14 cellular contexts compared by ENCODE assay signal in genomic region chr1:156738407-156738806, GRCh38. TPM values are rescaled to one million over a fixed set of nuclear protein-coding genes. Genes with fewer than 3 reads are reported as not detected.
A peak's percentile ranks its signal among the peaks of the same experiment; 100 is the strongest.
DNase-seq lines count a peak whose midpoint lies in the region; ATAC-seq and TF ChIP-seq lines count a peak whose summit lies in the region.
"Had no signal": no experiment of that assay in that cellular context is flagged by ENCODE, and none has a peak within 500 bp of the region (broad histone marks: within the 10 kb centered on the region; RNA-seq: fewer than 3 reads in every experiment).

No MANE protein-coding gene starts in this region.

- peaks cover 16 to 20% of the 10 kb centered on the region in 2 donors for H3K4me1 ChIP-seq in naive thymus-derived CD4-positive, alpha-beta T cell (ENCODE audit: control insufficient read depth in 2 of 2, insufficient read depth in 2 of 2, low read length in 2 of 2)
- H3K4me1 ChIP-seq in upper lobe of left lung, result peaks cover 15 to 22% (median 16%) of the 10 kb centered on the region in 4 donors

- no peak for TF ChIP-seq EP300 in upper lobe of left lung (IDR thresholded peaks at IDR 0.05)

- peaks cover 38% of the 10 kb centered on the region for H3K4me1 Mint-ChIP-seq in activated T-cell treated with anti-CD3 and anti-CD28 coated beads, Interleukin-2, amount 50 U/mL, for 24 hours (ENCODE audit: low read depth)
- peaks cover 30% of the 10 kb centered on the region for H3K4me1 Mint-ChIP-seq in CD4-positive, alpha-beta T cell (ENCODE audit: low read depth)
- H3K4me1 Mint-ChIP-seq in IgD-negative memory B cell, result peaks cover 11 to 23% (median 23%) of the 10 kb centered on the region in 3 donors
- peaks cover 19 to 35% (median 31%) of the 10 kb centered on the region in 7 donors for H3K4me1 Mint-ChIP-seq in naive thymus-derived CD4-positive, alpha-beta T cell

- TF ChIP-seq CTCF in CD4-positive, alpha-beta T cell (IDR thresholded peaks at IDR 0.05), result no peak
- no peak for TF ChIP-seq CTCF in upper lobe of left lung (IDR thresholded peaks at IDR 0.05)

- no peak for ATAC-seq in CD4-positive, alpha-beta T cell (ENCODE audit: poor library complexity)
- ATAC-seq in naive thymus-derived CD4-positive, alpha-beta T cell, result no peak
- ATAC-seq in HG02678 (IDR thresholded peaks at IDR 0.05; ENCODE audit: unreplicated experiment) (no peak), upper lobe of left lung (ENCODE audit: low FRiP score in 2 of 2) (no peak), GM19035 (IDR thresholded peaks at IDR 0.05; ENCODE audit: unreplicated experiment) (no peak)

- H3K36me3 ChIP-seq in naive thymus-derived CD4-positive, alpha-beta T cell (ENCODE audit: control insufficient read depth in 2 of 3, insufficient read depth in 3 of 3, low read length in 3 of 3), result peaks cover 0 to 39% (median 8%) of the 10 kb centered on the region in 3 experiments
- H3K36me3 ChIP-seq in upper lobe of left lung, result peaks cover 3 to 54% (median 35%) of the 10 kb centered on the region in 4 donors

- no peak overlapping the region for H3K27ac ChIP-seq in CD4-positive, alpha-beta T cell (ENCODE audit: low read depth, low read length)
- H3K27ac ChIP-seq in naive thymus-derived CD4-positive, alpha-beta T cell (ENCODE audit: low read depth, low read length), result peak overlapping the region; percentile 19
- H3K27ac ChIP-seq in upper lobe of left lung, result no peak overlapping the region

- intact Hi-C loops in CD4-positive, alpha-beta T cell (cut with DNase I, micrococcal nuclease), result no loop called here
- intact Hi-C loops in naive thymus-derived CD4-positive, alpha-beta T cell (cut with micrococcal nuclease), result no loop called here

- H3K9me3 ChIP-seq in CD4-positive, alpha-beta T cell (ENCODE audit: control insufficient read depth, low read length), result no peaks in the 10 kb centered on the region
- H3K9me3 ChIP-seq in naive thymus-derived CD4-positive, alpha-beta T cell (ENCODE audit: control insufficient read depth in 2 of 3, low read length in 3 of 3), result no peaks in the 10 kb centered on the region
- H3K9me3 ChIP-seq in upper lobe of left lung, result no peaks in the 10 kb centered on the region
- H3K9me3 ChIP-seq: HAP-1 had no signal

- no peak overlapping the region for H3K4me3 ChIP-seq in naive thymus-derived CD4-positive, alpha-beta T cell (ENCODE audit: low read length)
- no peak overlapping the region for H3K4me3 ChIP-seq in upper lobe of left lung
- H3K4me3 ChIP-seq: HAP-1 had no signal

- no peak for TF ChIP-seq POLR2A in upper lobe of left lung (IDR thresholded peaks at IDR 0.05)

- POLR2A ChIA-PET in CD4-positive, alpha-beta T cell (lab: Charles Lee), result interaction anchor here (0.9 to 1.1 kb wide), 2 partner anchors 12 to 30 kb away, joined by 3 read pairs; no protein-coding TSS in a partner anchor
- POLR2A ChIA-PET in naive thymus-derived CD4-positive, alpha-beta T cell (lab: Charles Lee), result interaction anchor here (1.7 to 4.6 kb wide), 2 partner anchors 10 to 29 kb away, joined by 7 to 77 read pairs; partner anchors contain the start of genes ISG20L2, METTL25B and PRCC

- peak overlapping the region; percentile 55 for H3K27ac Mint-ChIP-seq in activated T-cell treated with anti-CD3 and anti-CD28 coated beads, Interleukin-2, amount 50 U/mL, for 24 hours
- H3K27ac Mint-ChIP-seq in CD4-positive, alpha-beta T cell, result peak overlapping the region; percentile 62
- H3K27ac Mint-ChIP-seq in IgD-negative memory B cell, result peak overlapping the region in 2 of 3 donors; percentile 69 to 91
- peak overlapping the region in 3 of 9 donors; percentile 38 to 68 (median 58) for H3K27ac Mint-ChIP-seq in naive thymus-derived CD4-positive, alpha-beta T cell

- H3K36me3 Mint-ChIP-seq in activated T-cell treated with anti-CD3 and anti-CD28 coated beads, Interleukin-2, amount 50 U/mL, for 24 hours (ENCODE audit: low read depth), result peaks cover 87% of the 10 kb centered on the region
- peaks cover 53% of the 10 kb centered on the region for H3K36me3 Mint-ChIP-seq in CD4-positive, alpha-beta T cell (ENCODE audit: low read depth)
- H3K36me3 Mint-ChIP-seq in IgD-negative memory B cell, result peaks cover 4% of the 10 kb centered on the region
- H3K36me3 Mint-ChIP-seq in naive thymus-derived CD4-positive, alpha-beta T cell, result peaks cover 0 to 19% (median 12%) of the 10 kb centered on the region in 5 donors

- H3K9me3 Mint-ChIP-seq in activated T-cell treated with anti-CD3 and anti-CD28 coated beads, Interleukin-2, amount 50 U/mL, for 24 hours, result no peaks in the 10 kb centered on the region
- peaks cover 2% of the 10 kb centered on the region for H3K9me3 Mint-ChIP-seq in CD4-positive, alpha-beta T cell
- no peaks in the 10 kb centered on the region for H3K9me3 Mint-ChIP-seq in IgD-negative memory B cell
- H3K9me3 Mint-ChIP-seq in naive thymus-derived CD4-positive, alpha-beta T cell, result peaks cover 0 to 1% (median 0%) of the 10 kb centered on the region in 11 donors

- CTCF ChIA-PET in CD4-positive, alpha-beta T cell (lab: Charles Lee), result interaction anchor here (0.5 to 6.3 kb wide), 3 partner anchors 11 to 25 kb away, joined by 3 to 62 read pairs (median 3); partner anchors contain the start of genes ISG20L2 and METTL25B
- CTCF ChIA-PET in naive thymus-derived CD4-positive, alpha-beta T cell (lab: Charles Lee), result interaction anchor here (1.3 kb wide), 1 partner anchor 10 kb away, joined by 3 read pairs; the partner anchor contains the start of genes ISG20L2 and METTL25B

- no peak overlapping the region for H3K4me3 Mint-ChIP-seq in activated T-cell treated with anti-CD3 and anti-CD28 coated beads, Interleukin-2, amount 50 U/mL, for 24 hours
- H3K4me3 Mint-ChIP-seq in CD4-positive, alpha-beta T cell, result no peak overlapping the region
- H3K4me3 Mint-ChIP-seq in IgD-negative memory B cell, result peak overlapping the region in 1 of 4 donors; percentile 94
- H3K4me3 Mint-ChIP-seq in naive thymus-derived CD4-positive, alpha-beta T cell, result no peak overlapping the region

- WGBS in upper lobe of left lung, 2 donors, result 94% methylated on average over 10 of the region's 10 CpGs

- no peak for DNase-seq in activated T-cell treated with anti-CD3 and anti-CD28 coated beads, Interleukin-2, amount 50 U/mL, for 24 hours
- DNase-seq in activated T-cell treated with anti-CD3 and anti-CD28 coated beads, Interleukin-2, amount 50 U/mL, for 48 hours, result no peak
- DNase-seq in CD4-positive, alpha-beta T cell, result no peak
- no peak for DNase-seq in naive thymus-derived CD4-positive, alpha-beta T cell
- no peak for DNase-seq in upper lobe of left lung
- DNase-seq: NCI-H1436 treated with DMSO at 0.1 percent for 48 hours, NCI-H2081 treated with DMSO at 0.1 percent for 48 hours, NCI-H524, SIG-M5 had no signal

- H3K27me3 Mint-ChIP-seq in activated T-cell treated with anti-CD3 and anti-CD28 coated beads, Interleukin-2, amount 50 U/mL, for 24 hours, result no peaks in the 10 kb centered on the region
- no peaks in the 10 kb centered on the region for H3K27me3 Mint-ChIP-seq in CD4-positive, alpha-beta T cell
- no peaks in the 10 kb centered on the region for H3K27me3 Mint-ChIP-seq in IgD-negative memory B cell
- H3K27me3 Mint-ChIP-seq in naive thymus-derived CD4-positive, alpha-beta T cell, result no peaks in the 10 kb centered on the region
- H3K27me3 Mint-ChIP-seq: B cell had no signal

- no peaks in the 10 kb centered on the region for H3K27me3 ChIP-seq in CD4-positive, alpha-beta T cell (ENCODE audit: control insufficient read depth, insufficient read depth, low read length)
- H3K27me3 ChIP-seq in naive thymus-derived CD4-positive, alpha-beta T cell (ENCODE audit: control insufficient read depth in 2 of 2, insufficient read depth in 2 of 2, low read length in 2 of 2), result no peaks in the 10 kb centered on the region
- no peaks in the 10 kb centered on the region for H3K27me3 ChIP-seq in upper lobe of left lung

RNA-seq across cellular contexts. Expression of gene MRPL24, which starts 2.5 kb away (rescaled TPM):
- total RNA-seq in CD4-positive, alpha-beta T cell, result 10 to 100 TPM; 11.7 to 11.9 TPM
- 93.7 TPM for polyA plus RNA-seq in IgD-negative memory B cell
- total RNA-seq in naive thymus-derived CD4-positive, alpha-beta T cell, result 10 to 100 TPM; 19.1 to 68.9 (median 47.2) TPM
- polyA plus RNA-seq in naive thymus-derived CD4-positive, alpha-beta T cell, result 10 to 100 TPM; 86.3 to 98.0 TPM
- total RNA-seq in upper lobe of left lung, result 10 to 100 TPM; 19.6 to 52.5 (median 40.8) TPM

RNA-seq across cellular contexts. Expression of gene ISG20L2, which starts 9.8 kb away (rescaled TPM):
- 10 to 100 TPM; 44.2 to 50.9 TPM for total RNA-seq in CD4-positive, alpha-beta T cell
- 39.7 TPM for polyA plus RNA-seq in IgD-negative memory B cell
- total RNA-seq in naive thymus-derived CD4-positive, alpha-beta T cell, result 10 to 100 TPM; 44.7 to 59.9 (median 53.9) TPM
- polyA plus RNA-seq in naive thymus-derived CD4-positive, alpha-beta T cell, result 10 to 100 TPM; 15.3 to 20.6 TPM
- 10 to 100 TPM; 10.8 to 38.8 (median 22.9) TPM for total RNA-seq in upper lobe of left lung

RNA-seq across cellular contexts. Expression of gene METTL25B, which starts 10.1 kb away (rescaled TPM):
- 10 to 100 TPM; 10.6 to 12.0 TPM for total RNA-seq in CD4-positive, alpha-beta T cell
- 11.5 TPM for polyA plus RNA-seq in IgD-negative memory B cell
- 10 to 100 TPM; 16.0 to 29.8 (median 29.1) TPM for total RNA-seq in naive thymus-derived CD4-positive, alpha-beta T cell
- polyA plus RNA-seq in naive thymus-derived CD4-positive, alpha-beta T cell, result 1 to 10 TPM; 4.4 to 5.1 TPM
- 100 to 1,000 TPM in 1 of 6 donors, 10 to 100 TPM in 5; 23.4 to 131 (median 39.9) TPM for total RNA-seq in upper lobe of left lung

RNA-seq across cellular contexts. Expression of gene HDGF, which starts 13.1 kb away (rescaled TPM):
- 10 to 100 TPM; 60.8 TPM for total RNA-seq in CD4-positive, alpha-beta T cell
- polyA plus RNA-seq in IgD-negative memory B cell, result 17.8 TPM
- 100 to 1,000 TPM in 1 of 5 experiments, 10 to 100 TPM in 4; 64.1 to 224 (median 91.2) TPM for total RNA-seq in naive thymus-derived CD4-positive, alpha-beta T cell
- 10 to 100 TPM; 25.0 to 39.3 TPM for polyA plus RNA-seq in naive thymus-derived CD4-positive, alpha-beta T cell
- 100 to 1,000 TPM; 129 to 231 (median 182) TPM for total RNA-seq in upper lobe of left lung

RNA-seq across cellular contexts. Expression of gene PRCC, which starts 28.9 kb away (rescaled TPM):
- total RNA-seq in CD4-positive, alpha-beta T cell, result 10 to 100 TPM; 49.5 to 50.0 TPM
- polyA plus RNA-seq in IgD-negative memory B cell, result 57.3 TPM
- total RNA-seq in naive thymus-derived CD4-positive, alpha-beta T cell, result 10 to 100 TPM; 53.2 to 88.9 (median 61.7) TPM
- 10 to 100 TPM; 40.9 to 60.8 TPM for polyA plus RNA-seq in naive thymus-derived CD4-positive, alpha-beta T cell
- total RNA-seq in upper lobe of left lung, result 10 to 100 TPM; 36.5 to 52.4 (median 40.8) TPM
